15 cellular contexts compared by ENCODE assay signal in the genomic region with DNA sequence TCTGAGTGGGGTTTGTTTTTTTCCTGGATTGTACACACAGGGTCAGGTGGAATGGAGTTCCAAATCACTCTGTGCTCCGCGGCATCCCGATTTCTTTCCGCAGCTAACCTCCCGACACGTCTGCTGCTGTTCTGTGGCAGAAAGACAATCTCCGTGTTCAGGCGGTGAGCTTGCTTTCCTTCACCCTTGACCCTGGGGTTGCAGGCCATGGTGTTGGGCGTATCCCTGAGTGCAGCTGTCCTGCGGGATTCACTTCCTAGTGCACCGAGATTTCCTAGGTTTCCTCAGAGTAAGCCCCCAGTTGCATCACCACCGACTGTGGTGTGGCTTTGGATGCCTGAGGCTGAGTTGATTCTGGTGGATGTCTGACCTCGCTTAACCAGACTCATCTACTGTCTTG. TPM values are rescaled to one million over a fixed set of nuclear protein-coding genes. Genes with fewer than 3 reads are reported as not detected.
DNase-seq lines count a peak whose midpoint lies in the region; ATAC-seq, FAIRE-seq and TF ChIP-seq lines count a peak whose summit lies in the region.
"Had no signal": no experiment of that assay in that cellular context is flagged by ENCODE, and none has a peak within 500 bp of the region (broad histone marks: within the 10 kb centered on the region; RNA-seq: fewer than 3 reads in every experiment).

No MANE protein-coding gene starts in this region.

- H3K27me3 ChIP-seq in HepG2 (ENCODE audit: control insufficient read depth in 1 of 2, insufficient read depth in 2 of 2, low read length in 2 of 2): no peaks in the 10 kb centered on the region
- H3K27me3 ChIP-seq in right lobe of liver: no peaks in the 10 kb centered on the region
- no peaks in the 10 kb centered on the region for H3K27me3 ChIP-seq in sigmoid colon

- no peak overlapping the region for H3K9ac ChIP-seq in HepG2 (ENCODE audit: insufficient read depth, low read depth, low read length)

- in situ Hi-C loops in HepG2 (cut with HindIII; ENCODE audit: extremely low pct_ligation_motif_present, low pct_unique_long_range_greater_than_20kb): no loop called here

- intact Hi-C loops in activated CD4-positive, alpha-beta T cell treated with anti-CD3 and anti-CD28 coated beads, Interleukin-2, amount 10 ng/mL, durations not matched to agents 24 days and 14 days (cut with micrococcal nuclease): no loop called here
- intact Hi-C loops in HepG2 (cut with micrococcal nuclease; ENCODE audit: unreplicated experiment) (no loop called here), right lobe of liver (cut with DNase I) (loop anchor here in 1 of 2 donors (10.0 kb wide), 1 partner anchor 156 kb away; no protein-coding TSS in a partner anchor), sigmoid colon (cut with DNase I) (no loop called here)

- H3K27ac ChIP-seq in HepG2 (ENCODE audit: extremely low read length, insufficient read depth, low read length) (no peak overlapping the region), right lobe of liver (no peak overlapping the region), sigmoid colon (no peak overlapping the region)
- H3K27ac ChIP-seq: 22Rv1 had no signal

- H3K27ac Mint-ChIP-seq in activated CD4-positive, alpha-beta T cell treated with anti-CD3 and anti-CD28 coated beads, Interleukin-2, amount 10 ng/mL, durations not matched to agents 24 days and 14 days: no peak overlapping the region
- H3K27ac Mint-ChIP-seq: CD8-positive, alpha-beta T cell had no signal

- no peak for TF ChIP-seq EP300 in HepG2 (IDR thresholded peaks at IDR 0.05; ENCODE audit: low read depth in 2 of 2, low read length in 2 of 2)
- TF ChIP-seq EP300 in HepG2 (CRISPR knock-in tag; IDR thresholded peaks at IDR 0.05; ENCODE audit: borderline replicate concordance): no peak
- TF ChIP-seq EP300 in sigmoid colon (IDR thresholded peaks at IDR 0.05): no peak

- BruUV-seq in HepG2 (replicated peaks; lab: Mats Ljungman, UMichigan): no TSS peak

- H3K9me3 ChIP-seq in HepG2 (ENCODE audit: low read length) (no peaks in the 10 kb centered on the region), right lobe of liver (no peaks in the 10 kb centered on the region), sigmoid colon (no peaks in the 10 kb centered on the region)
- H3K9me3 ChIP-seq: HAP-1 had no signal

- H3K4me2 ChIP-seq in HepG2 (ENCODE audit: low read depth, low read length): no peak overlapping the region

- WGBS in HepG2 (ENCODE audit: low lambda C conversion rate): 98% methylated on average over 13 of the region's 13 CpGs
- 92% methylated on average over 12 of the region's 13 CpGs for WGBS in right lobe of liver (ENCODE audit: insufficient coverage, low coverage, low lambda C conversion rate, missing lambda C conversion rate)
- WGBS in sigmoid colon, 2 donors: 95% methylated on average over 13 of the region's 13 CpGs

- no peak overlapping the region for H3K4me3 Mint-ChIP-seq in activated CD4-positive, alpha-beta T cell treated with anti-CD3 and anti-CD28 coated beads, Interleukin-2, amount 10 ng/mL, durations not matched to agents 24 days and 14 days
- H3K4me3 Mint-ChIP-seq: CD14-positive monocyte; CD8-positive, alpha-beta T cell had no signal

- no peaks in the 10 kb centered on the region for H4K20me1 ChIP-seq in HepG2 (ENCODE audit: insufficient read depth, low read length)

- TF ChIP-seq RAD21 in HepG2 (CRISPR knock-in tag; IDR thresholded peaks at IDR 0.05): no peak

- no peaks in the 10 kb centered on the region for H3K9me3 Mint-ChIP-seq in activated CD4-positive, alpha-beta T cell treated with anti-CD3 and anti-CD28 coated beads, Interleukin-2, amount 10 ng/mL, durations not matched to agents 24 days and 14 days

- TF ChIP-seq POLR2A in HepG2 (IDR thresholded peaks at IDR 0.05; ENCODE audit: insufficient read depth in 1 of 2, low read depth in 2 of 2, low read length in 2 of 2): no peak
- no peak for TF ChIP-seq POLR2A in right lobe of liver (IDR thresholded peaks at IDR 0.05)
- no peak for TF ChIP-seq POLR2A in sigmoid colon (IDR thresholded peaks at IDR 0.05)

- no peaks in the 10 kb centered on the region for H3K27me3 Mint-ChIP-seq in activated CD4-positive, alpha-beta T cell treated with anti-CD3 and anti-CD28 coated beads, Interleukin-2, amount 10 ng/mL, durations not matched to agents 24 days and 14 days

- no peak for FAIRE-seq in HepG2 (lab: Jason Lieb, UNC)
- FAIRE-seq: H1 had no signal

- DNase-seq in activated CD4-positive, alpha-beta T cell treated with anti-CD3 and anti-CD28 coated beads, Interleukin-2, amount 10 ng/mL, durations not matched to agents 24 days and 14 days: peak; percentile 49
- no peak for DNase-seq in activated CD4-positive, alpha-beta T cell treated with anti-CD3 and anti-CD28 coated beads for 4 hours
- no peak for DNase-seq in HepG2 (ENCODE audit: low spot score)
- no peak for DNase-seq in right lobe of liver
- peak; percentile 44 for DNase-seq in sigmoid colon
- DNase-seq in stimulated activated CD4-positive, alpha-beta T cell treated with anti-CD3 and anti-CD28 coated beads, Interleukin-4, amount 100 ng/mL, for 1 hour: no peak
- DNase-seq in KG1 (lab: John Stamatoyannopoulos, UW): no peak
- DNase-seq: CD8-positive, alpha-beta T cell; COR-L47; DND-41; GDM1 had no signal

- peaks cover 18% of the 10 kb centered on the region for H3K4me1 Mint-ChIP-seq in activated CD4-positive, alpha-beta T cell treated with anti-CD3 and anti-CD28 coated beads, Interleukin-2, amount 10 ng/mL, durations not matched to agents 24 days and 14 days

- CTCF ChIA-PET in HepG2 (lab: Yijun Ruan, JAX; ENCODE audit: low intra/inter-chr PET ratio, low total read pairs): no interaction called here

- H3K4me3 ChIP-seq in HepG2 (replicated peaks in 1 of 3; ENCODE audit: insufficient read depth in 1 of 3, low read depth in 2 of 3, low read length in 3 of 3) (no peak overlapping the region), right lobe of liver (no peak overlapping the region), sigmoid colon (no peak overlapping the region)
- H3K4me3 ChIP-seq: HAP-1 had no signal

- TF ChIP-seq CTCF in HepG2 (CRISPR knock-in tag; IDR thresholded peaks at IDR 0.05): no peak
- TF ChIP-seq CTCF in right lobe of liver (IDR thresholded peaks at IDR 0.05): no peak
- no peak for TF ChIP-seq CTCF in sigmoid colon (IDR thresholded peaks at IDR 0.05)

- H3K79me2 ChIP-seq in HepG2 (ENCODE audit: insufficient read depth, low read length): no peaks in the 10 kb centered on the region

- H3K4me1 ChIP-seq in HepG2 (ENCODE audit: insufficient read depth, low read length): peaks cover 8% of the 10 kb centered on the region
- no peaks in the 10 kb centered on the region for H3K4me1 ChIP-seq in right lobe of liver
- peaks cover 0 to 8% (median 0%) of the 10 kb centered on the region in 4 donors for H3K4me1 ChIP-seq in sigmoid colon

- peaks cover 61% of the 10 kb centered on the region for H3K36me3 Mint-ChIP-seq in activated CD4-positive, alpha-beta T cell treated with anti-CD3 and anti-CD28 coated beads, Interleukin-2, amount 10 ng/mL, durations not matched to agents 24 days and 14 days (ENCODE audit: low read depth)

- ATAC-seq in HepG2 (no peak), right lobe of liver (no peak)
- ATAC-seq: CD8-positive, alpha-beta T cell had no signal

- H3K36me3 ChIP-seq in HepG2 (replicated peaks in 1 of 2; ENCODE audit: control insufficient read depth in 1 of 2, insufficient read depth in 2 of 2, low read length in 2 of 2) (peaks cover 28 to 53% of the 10 kb centered on the region in 2 experiments), right lobe of liver (peaks cover 14 to 52% (median 38%) of the 10 kb centered on the region in 4 donors), sigmoid colon (peaks cover 21 to 65% (median 33%) of the 10 kb centered on the region in 4 donors)

- POLR2A ChIA-PET in HepG2 (lab: Yijun Ruan, JAX): interaction anchor here (0.6 to 1.2 kb wide), 2 partner anchors 8 to 177 kb away, joined by 3 to 4 read pairs; a partner anchor contains a TSS

- H2AFZ ChIP-seq in HepG2 (ENCODE audit: low read length): no peak overlapping the region

RNA-seq across cellular contexts. Expression of a gene that starts 7.8 kb away (rescaled TPM):
- total RNA-seq in activated CD4-positive, alpha-beta T cell treated with anti-CD3 and anti-CD28 coated beads, Interleukin-2, amount 10 ng/mL, durations not matched to agents 24 days and 14 days: 97.2 and 98.5 TPM in 2 replicates
- total RNA-seq in HepG2 (2016; rRNA removed; fragmentation: Illumina TruSeq; extraction: Trizol) (273 and 373 TPM in 2 replicates), right lobe of liver (100 to 1,000 TPM; 103 to 160 (median 109) TPM), sigmoid colon (100 to 1,000 TPM in 3 of 4 donors, 10 to 100 TPM in 1; 77.5 to 128 (median 114) TPM)
- total RNA-seq in HepG2 (2016; cell fraction: cytosol; rRNA removed; fragmentation: Illumina TruSeq; extraction: Trizol; ENCODE audit: low read depth): 62.8 and 68.6 TPM in 2 replicates
- total RNA-seq in HepG2 (2016; cell fraction: insoluble cytoplasmic fraction; rRNA removed; fragmentation: Illumina TruSeq; extraction: Trizol): 270 and 373 TPM in 2 replicates
- 152 and 174 TPM in 2 replicates for total RNA-seq in HepG2 (2016; cell fraction: membrane; rRNA removed; fragmentation: Illumina TruSeq; extraction: Trizol)
- total RNA-seq in HepG2 (2016; cell fraction: nucleus; rRNA removed; fragmentation: Illumina TruSeq; extraction: Trizol): 309 and 367 TPM in 2 replicates
- polyA plus RNA-seq in HepG2 (2011; rRNA removed) (183 and 263 TPM in 2 replicates), sigmoid colon (100 to 1,000 TPM in 1 of 3 donors, 10 to 100 TPM in 2; 39.6 to 148 (median 62.7) TPM)
- 211 and 261 TPM in 2 replicates for polyA plus RNA-seq in HepG2 (2011; cell fraction: cytosol; rRNA removed)
- polyA plus RNA-seq in HepG2 (2011; cell fraction: nucleus; rRNA removed): 71.4 and 76.3 TPM in 2 replicates
- polyA plus RNA-seq in HepG2 (2012): 155 and 252 TPM in 2 replicates
- 29.0 and 31.7 TPM in 2 replicates for polyA plus RNA-seq in HepG2 (2016; cell fraction: cytosol; fragmentation: Illumina TruSeq; extraction: Trizol; ENCODE audit: low read depth)
- 231 and 253 TPM in 2 replicates for polyA plus RNA-seq in HepG2 (2016; cell fraction: insoluble cytoplasmic fraction; fragmentation: Illumina TruSeq; extraction: Trizol; ENCODE audit: low read depth)
- polyA plus RNA-seq in HepG2 (2016; cell fraction: membrane; fragmentation: Illumina TruSeq; extraction: Trizol; ENCODE audit: low read depth): 67.0 and 74.0 TPM in 2 replicates
- polyA plus RNA-seq in HepG2 (2016; cell fraction: nucleus; fragmentation: Illumina TruSeq; extraction: Trizol; ENCODE audit: insufficient read depth, low read depth): 404 and 453 TPM in 2 replicates
- 262 and 330 TPM in 2 replicates for polyA minus RNA-seq in HepG2 (2011; rRNA and poly(A)+ RNA removed; ENCODE audit: low replicate concordance)
- polyA minus RNA-seq in HepG2 (2011; cell fraction: cytosol; rRNA and poly(A)+ RNA removed): 199 and 232 TPM in 2 replicates
- 155 and 156 TPM in 2 replicates for polyA minus RNA-seq in HepG2 (2011; cell fraction: nucleus; rRNA and poly(A)+ RNA removed)

RNA-seq across cellular contexts. Expression of a gene that starts 19.0 kb away (rescaled TPM):
- total RNA-seq in activated CD4-positive, alpha-beta T cell treated with anti-CD3 and anti-CD28 coated beads, Interleukin-2, amount 10 ng/mL, durations not matched to agents 24 days and 14 days: 1,857 and 1,884 TPM in 2 replicates
- total RNA-seq in HepG2 (2016; rRNA removed; fragmentation: Illumina TruSeq; extraction: Trizol) (5,489 and 6,421 TPM in 2 replicates), right lobe of liver (100 to 1,000 TPM; 413 to 736 (median 445) TPM), sigmoid colon (1,000 to 10,000 TPM; 1,724 to 5,149 (median 4,033) TPM)
- 8,046 and 9,031 TPM in 2 replicates for total RNA-seq in HepG2 (2016; cell fraction: cytosol; rRNA removed; fragmentation: Illumina TruSeq; extraction: Trizol; ENCODE audit: low read depth)
- total RNA-seq in HepG2 (2016; cell fraction: insoluble cytoplasmic fraction; rRNA removed; fragmentation: Illumina TruSeq; extraction: Trizol): 5,533 and 6,779 TPM in 2 replicates
- total RNA-seq in HepG2 (2016; cell fraction: membrane; rRNA removed; fragmentation: Illumina TruSeq; extraction: Trizol): 15,303 and 15,847 TPM in 2 replicates
- 1,768 and 1,992 TPM in 2 replicates for total RNA-seq in HepG2 (2016; cell fraction: nucleus; rRNA removed; fragmentation: Illumina TruSeq; extraction: Trizol)
- polyA plus RNA-seq in HepG2 (2011; rRNA removed) (8,070 and 9,457 TPM in 2 replicates), sigmoid colon (1,000 to 10,000 TPM; 3,444 to 6,579 (median 4,979) TPM)
- 13,484 and 16,402 TPM in 2 replicates for polyA plus RNA-seq in HepG2 (2011; cell fraction: cytosol; rRNA removed)
- 2,439 and 3,146 TPM in 2 replicates for polyA plus RNA-seq in HepG2 (2011; cell fraction: nucleus; rRNA removed)
- 7,540 and 10,455 TPM in 2 replicates for polyA plus RNA-seq in HepG2 (2012)
- polyA plus RNA-seq in HepG2 (2016; cell fraction: cytosol; fragmentation: Illumina TruSeq; extraction: Trizol; ENCODE audit: low read depth): 10,067 and 10,790 TPM in 2 replicates
- polyA plus RNA-seq in HepG2 (2016; cell fraction: insoluble cytoplasmic fraction; fragmentation: Illumina TruSeq; extraction: Trizol; ENCODE audit: low read depth): 5,820 and 6,347 TPM in 2 replicates
- 12,932 and 13,350 TPM in 2 replicates for polyA plus RNA-seq in HepG2 (2016; cell fraction: membrane; fragmentation: Illumina TruSeq; extraction: Trizol; ENCODE audit: low read depth)
- 3,080 and 3,274 TPM in 2 replicates for polyA plus RNA-seq in HepG2 (2016; cell fraction: nucleus; fragmentation: Illumina TruSeq; extraction: Trizol; ENCODE audit: insufficient read depth, low read depth)
- 955 and 1,060 TPM in 2 replicates for polyA minus RNA-seq in HepG2 (2011; rRNA and poly(A)+ RNA removed; ENCODE audit: low replicate concordance)
- 550 and 682 TPM in 2 replicates for polyA minus RNA-seq in HepG2 (2011; cell fraction: cytosol; rRNA and poly(A)+ RNA removed)
- polyA minus RNA-seq in HepG2 (2011; cell fraction: nucleus; rRNA and poly(A)+ RNA removed): 381 and 597 TPM in 2 replicates

Comparison
In these comparisons a context has a peak if more than half of its experiments do, and no peak if none do; other contexts are left out.
1. DNase-seq: peak in activated CD4-positive, alpha-beta T cell treated with anti-CD3 and anti-CD28 coated beads, Interleukin-2, amount 10 ng/mL, durations not matched to agents 24 days and 14 days (single experiment) and sigmoid colon (single experiment); none in activated CD4-positive, alpha-beta T cell treated with anti-CD3 and anti-CD28 coated beads for 4 hours (0 of 2), HepG2 (single experiment), right lobe of liver (0 of 3), stimulated activated CD4-positive, alpha-beta T cell treated with anti-CD3 and anti-CD28 coated beads, Interleukin-4, amount 100 ng/mL, for 1 hour (single experiment) and KG1 (single experiment).